33 cellular contexts compared by ENCODE assay signal in the genomic region with DNA sequence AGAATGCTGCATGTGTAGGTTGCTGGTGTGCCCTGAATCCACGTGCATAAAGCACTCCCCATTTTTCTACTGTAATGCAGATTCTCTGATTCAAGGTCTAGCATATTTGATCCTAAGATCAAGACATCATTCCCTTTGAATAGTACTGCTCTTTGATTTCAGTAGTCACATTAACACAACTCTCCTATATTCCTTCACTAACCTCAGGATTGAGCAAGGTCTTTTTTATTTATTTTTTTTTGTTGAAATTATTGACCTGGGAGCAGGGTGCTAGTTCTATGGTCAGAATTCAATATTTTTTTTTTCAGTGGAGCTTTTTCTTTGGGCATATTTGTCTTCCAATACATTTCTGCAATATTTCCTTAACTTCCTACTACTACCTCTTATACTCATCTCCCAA.
DNase-seq lines count a peak whose midpoint lies in the region; ATAC-seq, FAIRE-seq and TF ChIP-seq lines count a peak whose summit lies in the region.
"Had no signal": no experiment of that assay in that cellular context is flagged by ENCODE, and none has a peak within 500 bp of the region (broad histone marks: within the 10 kb centered on the region; RNA-seq: fewer than 3 reads in every experiment).

No MANE protein-coding gene starts in this region.

- no peak overlapping the region for H3K4me2 ChIP-seq in HepG2 (ENCODE audit: low read depth, low read length)
- H3K4me2 ChIP-seq: A549; BLaER1; BLaER1 treated with 17β-estradiol and CSF1 and Interleukin-3, amounts not matched to agents 10 nM and 100 nM had no signal

- TF ChIP-seq POLR2A in right lobe of liver (IDR thresholded peaks at IDR 0.05) (no peak), HepG2 (IDR thresholded peaks at IDR 0.05; ENCODE audit: insufficient read depth in 1 of 2, low read depth in 2 of 2, low read length in 2 of 2) (no peak)

- in situ Hi-C loops in HepG2 (cut with HindIII; ENCODE audit: extremely low pct_ligation_motif_present, low pct_unique_long_range_greater_than_20kb) = no loop called here
- in situ Hi-C loops in G401 (cut with HindIII; ENCODE audit: low sequenced_read_pairs) = no loop called here

- no peaks in the 10 kb centered on the region for H3K27me3 ChIP-seq in right lobe of liver
- H3K27me3 ChIP-seq in HepG2 (ENCODE audit: control insufficient read depth in 1 of 2, insufficient read depth in 2 of 2, low read length in 2 of 2) = no peaks in the 10 kb centered on the region
- H3K27me3 ChIP-seq: BE2C had no signal

- no peak overlapping the region for H2AFZ ChIP-seq in HepG2 (ENCODE audit: low read length)

- POLR2A ChIA-PET in HepG2 (lab: Yijun Ruan, JAX) = no interaction called here

- intact Hi-C loops in right lobe of liver (cut with DNase I) = no loop called here
- intact Hi-C loops in HepG2 (cut with micrococcal nuclease; ENCODE audit: unreplicated experiment) = no loop called here

- TF ChIP-seq CTCF in right lobe of liver (IDR thresholded peaks at IDR 0.05) = no peak
- no peak for TF ChIP-seq CTCF in HepG2 (CRISPR knock-in tag; IDR thresholded peaks at IDR 0.05)

- H3K36me3 ChIP-seq in right lobe of liver (no peaks in the 10 kb centered on the region), HepG2 (replicated peaks in 1 of 2; ENCODE audit: control insufficient read depth in 1 of 2, insufficient read depth in 2 of 2, low read length in 2 of 2) (no peaks in the 10 kb centered on the region)
- H3K36me3 ChIP-seq: BE2C had no signal

- TF ChIP-seq EP300 in HepG2 (IDR thresholded peaks at IDR 0.05; ENCODE audit: low read depth in 2 of 2, low read length in 2 of 2) = no peak
- no peak for TF ChIP-seq EP300 in HepG2 (CRISPR knock-in tag; IDR thresholded peaks at IDR 0.05; ENCODE audit: borderline replicate concordance)

- CTCF ChIA-PET in HepG2 (lab: Yijun Ruan, JAX; ENCODE audit: low intra/inter-chr PET ratio, low total read pairs) = no interaction called here

- BruUV-seq in HepG2 (replicated peaks; lab: Mats Ljungman, UMichigan) = no TSS peak

- H3K27ac ChIP-seq in right lobe of liver (no peak overlapping the region), HepG2 (ENCODE audit: extremely low read length, insufficient read depth, low read length) (no peak overlapping the region)
- H3K27ac ChIP-seq: 22Rv1; A549; BLaER1; BLaER1 treated with 17β-estradiol and CSF1 and Interleukin-3, amounts not matched to agents 10 nM and 100 nM; C4-2B had no signal

- peak; percentile 43 to 57 (median 52) for ATAC-seq in right lobe of liver
- ATAC-seq in HepG2 = no peak
- peak; percentile 69 for ATAC-seq in left lobe of liver
- ATAC-seq in GM21529 (IDR thresholded peaks at IDR 0.05; ENCODE audit: unreplicated experiment) = no peak
- ATAC-seq: A549; CD8-positive, alpha-beta T cell had no signal

- H3K4me1 ChIP-seq in right lobe of liver (peaks cover 0 to 6% (median 3%) of the 10 kb centered on the region in 4 donors), HepG2 (ENCODE audit: insufficient read depth, low read length) (peaks cover 8% of the 10 kb centered on the region)
- H3K4me1 ChIP-seq: A549; BE2C; BLaER1; BLaER1 treated with 17β-estradiol and CSF1 and Interleukin-3, amounts not matched to agents 10 nM and 100 nM; Caco-2 had no signal

- DNase-seq in right lobe of liver = no peak
- no peak for DNase-seq in HepG2 (ENCODE audit: low spot score)
- DNase-seq in left lobe of liver (ENCODE audit: low spot score) = no peak
- no peak for DNase-seq in G401 (ENCODE audit: low spot score)
- DNase-seq: 8988T; ACHN; AML-193; BE2C; C1 segment of cervical spinal cord; Caco-2; Calu3; CD4-positive, alpha-beta memory T cell; CD4-positive, alpha-beta T cell; CD4-positive, CD25-positive, alpha-beta regulatory T cell; CD8-positive, alpha-beta memory T cell; CD8-positive, alpha-beta T cell; COR-L47; DMS 273 treated with DMSO at 0.1 percent for 48 hours; DMS153; DMS53; DMS79; DMS79 treated with DMSO at 0.1 percent for 48 hours; DND-41; EL had no signal

- no peak for TF ChIP-seq RAD21 in HepG2 (CRISPR knock-in tag; IDR thresholded peaks at IDR 0.05)

- H4K20me1 ChIP-seq in HepG2 (ENCODE audit: insufficient read depth, low read length) = no peaks in the 10 kb centered on the region

- no peaks in the 10 kb centered on the region for H3K79me2 ChIP-seq in HepG2 (ENCODE audit: insufficient read depth, low read length)

- no peak overlapping the region for H3K9ac ChIP-seq in HepG2 (ENCODE audit: insufficient read depth, low read depth, low read length)
- H3K9ac ChIP-seq: BLaER1; BLaER1 treated with 17β-estradiol and CSF1 and Interleukin-3, amounts not matched to agents 10 nM and 100 nM had no signal

- FAIRE-seq in HepG2 (lab: Jason Lieb, UNC) (no peak), colon (lab: Jason Lieb, UNC) (peak; percentile 49)
- FAIRE-seq: A204.1, A549, D721Med had no signal

- H3K4me3 ChIP-seq in right lobe of liver (no peak overlapping the region), HepG2 (replicated peaks in 1 of 3; ENCODE audit: insufficient read depth in 1 of 3, low read depth in 2 of 3, low read length in 3 of 3) (no peak overlapping the region)
- H3K4me3 ChIP-seq: A549; BLaER1; BLaER1 treated with 17β-estradiol and CSF1 and Interleukin-3, amounts not matched to agents 10 nM and 100 nM had no signal

- H3K9me3 ChIP-seq in right lobe of liver (no peaks in the 10 kb centered on the region), HepG2 (ENCODE audit: low read length) (no peaks in the 10 kb centered on the region)
- H3K9me3 ChIP-seq: A549, BE2C, BLaER1, Caco-2 had no signal

- WGBS in right lobe of liver (ENCODE audit: insufficient coverage, low coverage, low lambda C conversion rate, missing lambda C conversion rate) = 27% methylated on average over 1 of the region's 1 CpG
- WGBS in HepG2 (ENCODE audit: low lambda C conversion rate) = no CpG with 5 or more reads among the region's 1 CpG

TF ChIP-seq in HepG2, 621 proteins besides CTCF, POLR2A, EP300 and RAD21 (continues in another document):
- no peak for TF ChIP-seq SUZ12 (IDR thresholded peaks at IDR 0.05; ENCODE audit: low read depth, low read length)
- no peak for TF ChIP-seq NFATC3 (CRISPR knock-in tag; IDR thresholded peaks at IDR 0.05)
- TF ChIP-seq, protein P1, sequence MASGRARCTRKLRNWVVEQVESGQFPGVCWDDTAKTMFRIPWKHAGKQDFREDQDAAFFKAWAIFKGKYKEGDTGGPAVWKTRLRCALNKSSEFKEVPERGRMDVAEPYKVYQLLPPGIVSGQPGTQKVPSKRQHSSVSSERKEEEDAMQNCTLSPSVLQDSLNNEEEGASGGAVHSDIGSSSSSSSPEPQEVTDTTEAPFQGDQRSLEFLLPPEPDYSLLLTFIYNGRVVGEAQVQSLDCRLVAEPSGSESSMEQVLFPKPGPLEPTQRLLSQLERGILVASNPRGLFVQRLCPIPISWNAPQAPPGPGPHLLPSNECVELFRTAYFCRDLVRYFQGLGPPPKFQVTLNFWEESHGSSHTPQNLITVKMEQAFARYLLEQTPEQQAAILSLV (CRISPR knock-in tag; IDR thresholded peaks at IDR 0.05; ENCODE audit: borderline replicate concordance) = no peak
- TF ChIP-seq, protein P2, sequence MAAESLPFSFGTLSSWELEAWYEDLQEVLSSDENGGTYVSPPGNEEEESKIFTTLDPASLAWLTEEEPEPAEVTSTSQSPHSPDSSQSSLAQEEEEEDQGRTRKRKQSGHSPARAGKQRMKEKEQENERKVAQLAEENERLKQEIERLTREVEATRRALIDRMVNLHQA (CRISPR knock-in tag; IDR thresholded peaks at IDR 0.05) = no peak
- TF ChIP-seq, protein P3, sequence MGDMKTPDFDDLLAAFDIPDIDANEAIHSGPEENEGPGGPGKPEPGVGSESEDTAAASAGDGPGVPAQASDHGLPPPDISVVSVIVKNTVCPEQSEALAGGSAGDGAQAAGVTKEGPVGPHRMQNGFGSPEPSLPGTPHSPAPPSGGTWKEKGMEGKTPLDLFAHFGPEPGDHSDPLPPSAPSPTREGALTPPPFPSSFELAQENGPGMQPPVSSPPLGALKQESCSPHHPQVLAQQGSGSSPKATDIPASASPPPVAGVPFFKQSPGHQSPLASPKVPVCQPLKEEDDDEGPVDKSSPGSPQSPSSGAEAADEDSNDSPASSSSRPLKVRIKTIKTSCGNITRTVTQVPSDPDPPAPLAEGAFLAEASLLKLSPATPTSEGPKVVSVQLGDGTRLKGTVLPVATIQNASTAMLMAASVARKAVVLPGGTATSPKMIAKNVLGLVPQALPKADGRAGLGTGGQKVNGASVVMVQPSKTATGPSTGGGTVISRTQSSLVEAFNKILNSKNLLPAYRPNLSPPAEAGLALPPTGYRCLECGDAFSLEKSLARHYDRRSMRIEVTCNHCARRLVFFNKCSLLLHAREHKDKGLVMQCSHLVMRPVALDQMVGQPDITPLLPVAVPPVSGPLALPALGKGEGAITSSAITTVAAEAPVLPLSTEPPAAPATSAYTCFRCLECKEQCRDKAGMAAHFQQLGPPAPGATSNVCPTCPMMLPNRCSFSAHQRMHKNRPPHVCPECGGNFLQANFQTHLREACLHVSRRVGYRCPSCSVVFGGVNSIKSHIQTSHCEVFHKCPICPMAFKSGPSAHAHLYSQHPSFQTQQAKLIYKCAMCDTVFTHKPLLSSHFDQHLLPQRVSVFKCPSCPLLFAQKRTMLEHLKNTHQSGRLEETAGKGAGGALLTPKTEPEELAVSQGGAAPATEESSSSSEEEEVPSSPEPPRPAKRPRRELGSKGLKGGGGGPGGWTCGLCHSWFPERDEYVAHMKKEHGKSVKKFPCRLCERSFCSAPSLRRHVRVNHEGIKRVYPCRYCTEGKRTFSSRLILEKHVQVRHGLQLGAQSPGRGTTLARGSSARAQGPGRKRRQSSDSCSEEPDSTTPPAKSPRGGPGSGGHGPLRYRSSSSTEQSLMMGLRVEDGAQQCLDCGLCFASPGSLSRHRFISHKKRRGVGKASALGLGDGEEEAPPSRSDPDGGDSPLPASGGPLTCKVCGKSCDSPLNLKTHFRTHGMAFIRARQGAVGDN (CRISPR knock-in tag; IDR thresholded peaks at IDR 0.05) = no peak
- TF ChIP-seq, protein P4, sequence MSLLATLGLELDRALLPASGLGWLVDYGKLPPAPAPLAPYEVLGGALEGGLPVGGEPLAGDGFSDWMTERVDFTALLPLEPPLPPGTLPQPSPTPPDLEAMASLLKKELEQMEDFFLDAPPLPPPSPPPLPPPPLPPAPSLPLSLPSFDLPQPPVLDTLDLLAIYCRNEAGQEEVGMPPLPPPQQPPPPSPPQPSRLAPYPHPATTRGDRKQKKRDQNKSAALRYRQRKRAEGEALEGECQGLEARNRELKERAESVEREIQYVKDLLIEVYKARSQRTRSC (CRISPR knock-in tag; IDR thresholded peaks at IDR 0.05; ENCODE audit: low read depth) = no peak
- TF ChIP-seq ZNF33B (CRISPR knock-in tag; IDR thresholded peaks at IDR 0.05) = no peak
- TF ChIP-seq SRSF1 (optimal IDR thresholded peaks at IDR 0.05; ENCODE audit: low read depth, low read length) = no peak

Comparison
In these comparisons a context has a peak if more than half of its experiments do, and no peak if none do; other contexts are left out.
1. ATAC-seq: peak in right lobe of liver (4 of 4) and left lobe of liver (single experiment); none in HepG2 (single experiment) and GM21529 (single experiment).